ENCODE assay signal across 8 cellular contexts in genomic region chr6:37653933-37654565, GRCh38. TPM values are rescaled to one million over a fixed set of nuclear protein-coding genes. Genes with fewer than 3 reads are reported as not detected.
DNase-seq lines count a peak whose midpoint lies in the region; ATAC-seq and TF ChIP-seq lines count a peak whose summit lies in the region.

No MANE protein-coding gene starts in this region.

- H3K36me3 ChIP-seq in endodermal cell (ENCODE audit: control insufficient read depth, insufficient read depth, low read length), result no peaks in the 10 kb centered on the region
- no peaks in the 10 kb centered on the region for H3K36me3 ChIP-seq in psoas muscle (ENCODE audit: insufficient read depth in 1 of 2, low read depth in 1 of 2)

- H3K4me1 ChIP-seq in endodermal cell (ENCODE audit: control insufficient read depth, insufficient read depth, low read length), result no peaks in the 10 kb centered on the region
- no peaks in the 10 kb centered on the region for H3K4me1 ChIP-seq in psoas muscle

- DNase-seq in Calu3, result peak; percentile 68
- peak; percentile 77 for DNase-seq in HT1080 (ENCODE audit: low read depth)
- DNase-seq in UCSD-AML1 (lab: John Stamatoyannopoulos, UW; ENCODE audit: unreplicated experiment), result peak; percentile 35
- peak; percentile 83 for DNase-seq in endodermal cell
- DNase-seq in psoas muscle, result no peak
- no peak for DNase-seq in coronary artery (ENCODE audit: low spot score)

- peaks cover 15% of the 10 kb centered on the region for H3K4me1 Mint-ChIP-seq in Calu3 (ENCODE audit: low read depth, unreplicated experiment)
- H3K4me1 Mint-ChIP-seq in endodermal cell, result peaks cover 4% of the 10 kb centered on the region

- H3K9me3 Mint-ChIP-seq in Calu3 (ENCODE audit: low read depth, unreplicated experiment), result no peaks in the 10 kb centered on the region
- peaks cover 3% of the 10 kb centered on the region for H3K9me3 Mint-ChIP-seq in endodermal cell

- CTCF ChIA-PET in Calu3 (lab: Charles Lee), result interaction anchor here (0.8 to 1.3 kb wide), 4 partner anchors 10 to 34 kb away, joined by 3 to 5 read pairs (median 4); no protein-coding TSS in a partner anchor

- no peak overlapping the region for H3K9ac ChIP-seq in endodermal cell (ENCODE audit: extremely low read depth, low read length, poor library complexity, severe bottlenecking)

- no peak overlapping the region for H3K27ac Mint-ChIP-seq in Calu3 (ENCODE audit: unreplicated experiment)
- H3K27ac Mint-ChIP-seq in endodermal cell, result no peak overlapping the region

- peaks cover 18% of the 10 kb centered on the region for H3K27me3 Mint-ChIP-seq in Calu3 (ENCODE audit: unreplicated experiment)
- H3K27me3 Mint-ChIP-seq in endodermal cell (ENCODE audit: insufficient read depth), result peaks cover 61% of the 10 kb centered on the region

- H3K36me3 Mint-ChIP-seq in Calu3 (ENCODE audit: insufficient read depth, unreplicated experiment), result peaks cover 5% of the 10 kb centered on the region
- no peaks in the 10 kb centered on the region for H3K36me3 Mint-ChIP-seq in endodermal cell (ENCODE audit: low read depth)

- 40 to 83% methylated on average over 2 to 8 of the region's 8 CpGs for WGBS in endodermal cell (ENCODE audit: insufficient coverage in 1 of 2, insufficient read length in 1 of 2), 2 experiments
- WGBS in psoas muscle, 3 donors, result 85 to 88% (median 88%) methylated on average over 8 of the region's 8 CpGs

- BruUV-seq in Calu3 (replicated peaks; lab: Mats Ljungman, UMichigan), result no TSS peak

- intact Hi-C loops in Calu3 (cut with micrococcal nuclease; ENCODE audit: unreplicated experiment) (no loop called here), psoas muscle (cut with DNase I) (no loop called here)

- H3K4me3 Mint-ChIP-seq in Calu3 (ENCODE audit: low read depth, unreplicated experiment), result no peak overlapping the region
- H3K4me3 Mint-ChIP-seq in endodermal cell, result no peak overlapping the region

- no peak for ATAC-seq in psoas muscle
- ATAC-seq in HG02973 (IDR thresholded peaks at IDR 0.05; ENCODE audit: unreplicated experiment), result no peak
- no peak for ATAC-seq in HG02571 (IDR thresholded peaks at IDR 0.05; ENCODE audit: unreplicated experiment)

- H3K27me3 ChIP-seq in endodermal cell (ENCODE audit: control insufficient read depth, insufficient read depth, low read length, poor library complexity, severe bottlenecking) (peaks cover 41% of the 10 kb centered on the region), psoas muscle (ENCODE audit: insufficient read depth in 3 of 3, low read length in 2 of 3) (peaks cover 0 to 12% (median 4%) of the 10 kb centered on the region in 3 donors)

- H3K27ac ChIP-seq in endodermal cell (ENCODE audit: low read depth, low read length), result no peak overlapping the region
- H3K27ac ChIP-seq in psoas muscle, result no peak overlapping the region
- no peak overlapping the region for H3K27ac ChIP-seq in coronary artery

- TF ChIP-seq CTCF in Calu3 (IDR thresholded peaks at IDR 0.05; ENCODE audit: unreplicated experiment) (peak; percentile 89), endodermal cell (conservative IDR thresholded peaks at IDR 0.05) (peak; percentile 95), psoas muscle (IDR thresholded peaks at IDR 0.05) (peak; percentile 52), coronary artery (IDR thresholded peaks at IDR 0.05) (no peak)

- H3K9me3 ChIP-seq in endodermal cell (ENCODE audit: control insufficient read depth, low read length) (peaks cover 9% of the 10 kb centered on the region), psoas muscle (peaks cover 6% of the 10 kb centered on the region)

- H3K4me3 ChIP-seq in endodermal cell (ENCODE audit: low read length), result no peak overlapping the region
- no peak overlapping the region for H3K4me3 ChIP-seq in psoas muscle
- H3K4me3 ChIP-seq in coronary artery, result no peak overlapping the region

RNA-seq across cellular contexts. Expression of gene MDGA1, which starts 43.6 kb away (rescaled TPM):
- total RNA-seq in Calu3 (2022) (7.0 and 7.2 TPM in 2 replicates), endodermal cell (under 1 TPM; 0.27 to 0.40 TPM), psoas muscle (1 to 10 TPM in 1 of 4 donors, under 1 TPM in 3; 0.08 to 1.4 (median 0.53) TPM)
- total RNA-seq in HT1080 (2014; rRNA removed; shearing (Covaris generic)), result 0.50 and 0.68 TPM in 2 replicates
- polyA plus RNA-seq in HT1080 (2015; cell fraction: cytosol; rRNA removed), result 1.4 and 2.1 TPM in 2 replicates
- 6.3 and 6.8 TPM in 2 replicates for polyA plus RNA-seq in HT1080 (2015; cell fraction: nucleus; rRNA removed)
- polyA plus RNA-seq in endodermal cell (2013, experiment 1 of 2), result 10.2 TPM
- polyA plus RNA-seq in endodermal cell (2013, experiment 2 of 2), result 10.1 TPM
- under 1 TPM; 0.17 to 0.22 (median 0.22) TPM for polyA plus RNA-seq in psoas muscle

Comparison
In these comparisons a context has a peak if more than half of its experiments do, and no peak if none do; other contexts are left out.
1. DNase-seq: peak in Calu3 (single experiment), HT1080 (single experiment), UCSD-AML1 (single experiment) and endodermal cell (single experiment); none in psoas muscle (0 of 2) and coronary artery (single experiment).